2 cellular contexts compared by ENCODE assay signal in genomic region chr5:157947156-157947555, GRCh38.
TF ChIP-seq lines count a peak whose summit lies in the region.

No MANE protein-coding gene starts in this region.

TF ChIP-seq in GM23338, 12 proteins besides CTCF, POLR2A, EP300 and RAD21:
- TF ChIP-seq EZH2 (IDR thresholded peaks at IDR 0.05; ENCODE audit: low read depth, unreplicated experiment) (no peak), POLR2AphosphoS5 (IDR thresholded peaks at IDR 0.05; ENCODE audit: low read depth) (no peak), ZNF331 (CRISPR knock-in tag; IDR thresholded peaks at IDR 0.05; ENCODE audit: low read depth) (no peak), JUNB (IDR thresholded peaks at IDR 0.05; ENCODE audit: unreplicated experiment) (no peak), EZH2phosphoT487 (IDR thresholded peaks at IDR 0.05; ENCODE audit: unreplicated experiment) (no peak), CREB1 (CRISPR knock-in tag; IDR thresholded peaks at IDR 0.05; ENCODE audit: low read depth) (no peak), REST (IDR thresholded peaks at IDR 0.05; ENCODE audit: unreplicated experiment) (no peak), ZNF462 (CRISPR knock-in tag; IDR thresholded peaks at IDR 0.05) (no peak), ZNF114 (CRISPR knock-in tag; IDR thresholded peaks at IDR 0.05) (no peak), STAT1 (IDR thresholded peaks at IDR 0.05; ENCODE audit: unreplicated experiment) (no peak), NANOG (IDR thresholded peaks at IDR 0.05; ENCODE audit: borderline replicate concordance) (no peak)
- TF ChIP-seq, protein P1, sequence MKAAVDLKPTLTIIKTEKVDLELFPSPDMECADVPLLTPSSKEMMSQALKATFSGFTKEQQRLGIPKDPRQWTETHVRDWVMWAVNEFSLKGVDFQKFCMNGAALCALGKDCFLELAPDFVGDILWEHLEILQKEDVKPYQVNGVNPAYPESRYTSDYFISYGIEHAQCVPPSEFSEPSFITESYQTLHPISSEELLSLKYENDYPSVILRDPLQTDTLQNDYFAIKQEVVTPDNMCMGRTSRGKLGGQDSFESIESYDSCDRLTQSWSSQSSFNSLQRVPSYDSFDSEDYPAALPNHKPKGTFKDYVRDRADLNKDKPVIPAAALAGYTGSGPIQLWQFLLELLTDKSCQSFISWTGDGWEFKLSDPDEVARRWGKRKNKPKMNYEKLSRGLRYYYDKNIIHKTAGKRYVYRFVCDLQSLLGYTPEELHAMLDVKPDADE (IDR thresholded peaks at IDR 0.05) = no peak

TF ChIP-seq in H1, 55 proteins besides CTCF, POLR2A, EP300 and RAD21:
- TF ChIP-seq ASH2L (IDR thresholded peaks at IDR 0.05; ENCODE audit: low read length) = no peak
- TF ChIP-seq KDM1A (IDR thresholded peaks at IDR 0.05; ENCODE audit: borderline replicate concordance, low read length) = no peak
- TF ChIP-seq JUN (IDR thresholded peaks at IDR 0.05; ENCODE audit: low read depth, low read length) = no peak
- no peak for TF ChIP-seq SUZ12 (IDR thresholded peaks at IDR 0.05; ENCODE audit: low read length)
- TF ChIP-seq POLR2AphosphoS5 (IDR thresholded peaks at IDR 0.05; ENCODE audit: low read depth, low read length) = no peak
- TF ChIP-seq HDAC6 (IDR thresholded peaks at IDR 0.05; ENCODE audit: low read depth, low read length) = no peak
- no peak for TF ChIP-seq BACH1 (IDR thresholded peaks at IDR 0.05; ENCODE audit: low read length)
- TF ChIP-seq CTBP2 (IDR thresholded peaks at IDR 0.05; ENCODE audit: borderline replicate concordance, insufficient read depth, insufficient read length, low read length) = no peak
- TF ChIP-seq RNF2 (IDR thresholded peaks at IDR 0.05; ENCODE audit: borderline replicate concordance, low read depth, low read length, missing control alignments, poor library complexity, severe bottlenecking) = no peak
TF ChIP-seq in H1: peak in this region for 0.
